27 cellular contexts compared by ENCODE assay signal in the genomic region with DNA sequence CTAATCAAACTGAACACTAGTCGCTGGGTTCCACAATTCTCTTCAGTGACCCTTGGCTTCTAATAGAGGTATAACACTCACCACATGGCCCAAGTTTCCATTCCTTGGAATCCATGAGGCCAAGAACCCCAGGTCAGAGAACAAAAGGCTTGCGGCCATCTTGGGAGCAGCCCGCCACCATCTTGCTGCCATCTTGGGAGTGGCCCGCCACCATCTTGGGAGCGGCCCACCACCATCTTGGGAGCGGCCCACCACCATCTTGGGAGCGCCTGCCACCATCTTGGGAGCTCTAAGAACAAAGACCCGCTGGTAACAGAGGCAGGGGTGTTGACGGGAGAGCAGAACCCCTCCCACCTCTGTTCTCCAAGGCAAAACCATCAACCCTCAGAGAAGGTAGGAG.
"Had no signal": no experiment of that assay in that cellular context is flagged by ENCODE, and none has a peak within 500 bp of the region (broad histone marks: within the 10 kb centered on the region; RNA-seq: fewer than 3 reads in every experiment).

No MANE protein-coding gene starts in this region.

- H3K27ac ChIP-seq: coronary artery, dorsolateral prefrontal cortex, epithelial cell of prostate, esophagus squamous epithelium, gastrocnemius medialis, heart right ventricle, left lung, lower lobe of right lung had no signal

- H3K27me3 ChIP-seq: gastrocnemius medialis had no signal

- H3K27ac Mint-ChIP-seq: mesothelial cell of epicardium had no signal

- FAIRE-seq: colon, endothelial cell of umbilical vein, islet of Langerhans, keratinocyte had no signal

- H3K4me1 Mint-ChIP-seq: mesothelial cell of epicardium had no signal

- H3K4me3 Mint-ChIP-seq: mesothelial cell of epicardium had no signal

- DNase-seq: dermis blood vessel endothelial cell; dorsolateral prefrontal cortex; effector CD4-positive, alpha-beta T cell; effector memory CD4-positive, alpha-beta T cell; erythroblast; esophagus squamous epithelium; foreskin fibroblast; foreskin melanocyte; gastrocnemius medialis; glutamatergic neuron; head of caudate nucleus; heart right ventricle; hippocampal formation; left cardiac atrium; left lung; left ventricle myocardium superior; lower lobe of right lung; mesenchymal stem cell; mucosa of descending colon had no signal

- ATAC-seq: esophagus mucosa, gastrocnemius medialis, heart right ventricle, left cardiac atrium, left lung, left ventricle myocardium superior, lower lobe of right lung, mucosa of descending colon had no signal

- H3K9me3 Mint-ChIP-seq: mesothelial cell of epicardium had no signal

- H3K9me3 ChIP-seq: esophagus squamous epithelium, gastrocnemius medialis, heart right ventricle, left lung, lower lobe of right lung, mucosa of descending colon had no signal

- H3K36me3 ChIP-seq: esophagus squamous epithelium, gastrocnemius medialis, heart right ventricle, left lung, lower lobe of right lung had no signal

- H3K36me3 Mint-ChIP-seq: mesothelial cell of epicardium had no signal

- H3K4me1 ChIP-seq: esophagus squamous epithelium, gastrocnemius medialis, heart right ventricle, left lung, lower lobe of right lung had no signal

- H3K4me3 ChIP-seq: coronary artery, dorsolateral prefrontal cortex, esophagus squamous epithelium, gastrocnemius medialis, heart right ventricle, left lung, lower lobe of right lung, mucosa of descending colon had no signal
